Comparison of ENCODE assay signal across 13 cellular contexts in the genomic region with DNA sequence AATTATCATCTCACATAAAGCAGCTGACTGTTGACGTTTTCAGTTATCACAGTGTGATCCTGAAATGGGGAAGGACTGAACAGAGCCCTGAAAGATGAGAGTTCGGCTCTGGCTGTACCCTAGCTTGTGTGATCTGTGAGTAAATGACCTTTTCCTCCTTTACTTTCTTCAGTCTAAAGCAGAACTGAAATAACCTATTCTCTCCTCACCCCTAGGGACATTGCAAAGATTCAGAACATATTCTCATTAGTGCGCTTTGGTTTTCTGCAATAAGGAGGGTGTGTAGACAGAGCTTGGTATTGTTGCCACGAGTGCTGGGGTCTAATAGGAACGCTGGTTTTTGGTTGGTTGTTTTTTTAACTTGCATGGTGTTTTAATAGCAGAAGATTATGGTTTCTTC. TPM values are rescaled to one million over a fixed set of nuclear protein-coding genes. Genes with fewer than 3 reads are reported as not detected.
DNase-seq lines count a peak whose midpoint lies in the region; ATAC-seq and TF ChIP-seq lines count a peak whose summit lies in the region.
"Had no signal": no experiment of that assay in that cellular context is flagged by ENCODE, and none has a peak within 500 bp of the region (broad histone marks: within the 10 kb centered on the region; RNA-seq: fewer than 3 reads in every experiment).

No MANE protein-coding gene starts in this region.

- ATAC-seq in GM18873 (IDR thresholded peaks at IDR 0.05; ENCODE audit: low FRiP score, unreplicated experiment) (peak; percentile 78), GM21737 (IDR thresholded peaks at IDR 0.05; ENCODE audit: unreplicated experiment) (peak; percentile 77), HG03442 (IDR thresholded peaks at IDR 0.05; ENCODE audit: unreplicated experiment) (peak; percentile 72)
- ATAC-seq: gastroesophageal sphincter had no signal

- peaks cover 0 to 2% (median 0%) of the 10 kb centered on the region in 7 donors for H3K9me3 Mint-ChIP-seq in CD14-positive monocyte
- H3K9me3 Mint-ChIP-seq: T-helper 1 cell treated with Interleukin-12 subunit alpha and Interleukin-12 subunit beta and Interleukin-4 antibody, amounts not matched to agents 30 μg/mL and 1 μg/mL, for 36 hours had no signal

- peaks cover 23% of the 10 kb centered on the region for H3K4me1 Mint-ChIP-seq in CD14-positive monocyte

- no peak for TF ChIP-seq POLR2A in erythroblast (IDR thresholded peaks at IDR 0.05; ENCODE audit: low read length)

- intact Hi-C loops in CD14-positive monocyte (cut with micrococcal nuclease), result no loop called here

- peak overlapping the region in 1 of 7 donors; percentile 26 for H3K27ac Mint-ChIP-seq in CD14-positive monocyte

- H3K36me3 Mint-ChIP-seq in CD14-positive monocyte, result peaks cover 6 to 8% of the 10 kb centered on the region in 2 donors

- TF ChIP-seq CTCF in GM06990 (IDR thresholded peaks at IDR 0.05; ENCODE audit: insufficient read depth, low read length, poor library complexity, severe bottlenecking) (no peak), CD14-positive monocyte (IDR thresholded peaks at IDR 0.05) (no peak)

- H3K27me3 ChIP-seq in GM06990 (replicated peaks; ENCODE audit: control insufficient read depth, insufficient read depth, low read length), result no peaks in the 10 kb centered on the region
- H3K27me3 ChIP-seq: gastroesophageal sphincter had no signal

- no peaks in the 10 kb centered on the region for H3K36me3 ChIP-seq in GM06990 (ENCODE audit: control insufficient read depth, insufficient read depth, low read length)
- H3K36me3 ChIP-seq: gastroesophageal sphincter had no signal

- H3K27me3 Mint-ChIP-seq in CD14-positive monocyte (ENCODE audit: low read depth in 3 of 3), result no peaks in the 10 kb centered on the region

- no peak overlapping the region for H3K4me3 ChIP-seq in GM06990 (replicated peaks; ENCODE audit: low read depth, low read length)
- H3K4me3 ChIP-seq: gastroesophageal sphincter had no signal

- no peak overlapping the region for H3K4me3 Mint-ChIP-seq in CD14-positive monocyte
- H3K4me3 Mint-ChIP-seq: T-helper 1 cell treated with Interleukin-12 subunit alpha and Interleukin-12 subunit beta and Interleukin-4 antibody, amounts not matched to agents 30 μg/mL and 1 μg/mL, for 36 hours had no signal

- DNase-seq in GM06990 (ENCODE audit: extremely low read depth, insufficient read length), result peak; percentile 55
- DNase-seq in activated CD4-positive, CD25-positive, alpha-beta regulatory T cell (lab: John Stamatoyannopoulos, UW), result no peak
- DNase-seq in amygdala (lab: John Stamatoyannopoulos, UW), result no peak
- no peak for DNase-seq in CD14-positive monocyte (ENCODE audit: low spot score)
- no peak for DNase-seq in erythroblast (lab: John Stamatoyannopoulos, UW)
- DNase-seq: aorta, DMS79, small intestine had no signal

RNA-seq across cellular contexts. Expression of a gene that starts 16.7 kb away (rescaled TPM):
- 10 to 100 TPM; 17.7 to 21.6 TPM for polyA plus RNA-seq in CD14-positive monocyte

RNA-seq across cellular contexts. Expression of a gene that starts 17.3 kb away (rescaled TPM):
- polyA plus RNA-seq in CD14-positive monocyte, result 10 to 100 TPM; 18.1 to 19.6 TPM
